Comparison of ENCODE assay signal across 21 cellular contexts in the genomic region with DNA sequence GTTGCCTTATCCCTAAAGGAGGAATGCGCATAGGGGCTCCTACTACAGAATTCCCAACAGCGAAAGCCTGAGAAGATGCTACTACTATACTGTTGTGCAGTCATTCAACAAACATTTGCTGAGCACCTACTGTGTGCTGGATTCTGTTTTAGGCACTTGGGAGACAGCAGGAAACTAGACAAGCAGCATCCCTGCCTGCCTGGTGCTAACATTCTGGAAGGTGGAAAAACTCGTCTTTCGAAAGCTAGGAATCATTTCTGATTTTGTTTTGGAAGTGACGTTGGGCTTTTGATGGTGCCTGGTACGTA.
DNase-seq lines count a peak whose midpoint lies in the region; ATAC-seq, FAIRE-seq and TF ChIP-seq lines count a peak whose summit lies in the region.
"Had no signal": no experiment of that assay in that cellular context is flagged by ENCODE, and none has a peak within 500 bp of the region (broad histone marks: within the 10 kb centered on the region; RNA-seq: fewer than 3 reads in every experiment).

No MANE protein-coding gene starts in this region.

- no peaks in the 10 kb centered on the region for H3K9me2 ChIP-seq in GM23248 (ENCODE audit: insufficient read depth)

- ATAC-seq in K562 (no peak), left lung (no peak), GM18502 (IDR thresholded peaks at IDR 0.05; ENCODE audit: poor library complexity, unreplicated experiment) (no peak)

- no peaks in the 10 kb centered on the region for H3K79me2 ChIP-seq in GM23248 (ENCODE audit: insufficient read depth)
- no peaks in the 10 kb centered on the region for H3K79me2 ChIP-seq in K562 (ENCODE audit: control insufficient read depth, insufficient read depth, low read length)

- no peak overlapping the region for H3K4me3 ChIP-seq in GM23248
- no peak overlapping the region for H3K4me3 ChIP-seq in K562
- H3K4me3 ChIP-seq in left lung = peak overlapping the region in 1 of 2 donors; percentile 17
- H3K4me3 ChIP-seq: ovary, sigmoid colon had no signal

- peaks cover 13% of the 10 kb centered on the region for H3F3A ChIP-seq in GM23248 (ENCODE audit: insufficient read depth)

- POLR2A ChIA-PET in K562 (lab: Yijun Ruan, JAX) = interaction anchor here (0.7 to 1.0 kb wide), 2 partner anchors 202 to 276 kb away, joined by 3 read pairs; no protein-coding TSS in a partner anchor

- no peaks in the 10 kb centered on the region for H4K20me1 ChIP-seq in GM23248 (ENCODE audit: insufficient read depth)
- peaks cover 5% of the 10 kb centered on the region; the same call in 1 of the 2 replicates for H4K20me1 ChIP-seq in K562 (replicated peaks; ENCODE audit: control insufficient read depth, insufficient read depth, low read length)

- H3K9ac ChIP-seq in GM23248 (peak overlapping the region; percentile 24; the same call in 1 of the 2 replicates), K562 (ENCODE audit: insufficient read depth in 1 of 2, low read depth in 2 of 2, low read length in 2 of 2) (no peak overlapping the region)

- no peak for TF ChIP-seq RAD21 in K562 (CRISPR knock-in tag; conservative IDR thresholded peaks at IDR 0.05 in 1 of 2, IDR thresholded peaks at IDR 0.05 in 1 of 2)

- no peaks in the 10 kb centered on the region for H3K36me3 ChIP-seq in GM23248 (ENCODE audit: low read depth)
- H3K36me3 ChIP-seq in K562 (ENCODE audit: control insufficient read depth, insufficient read depth, low read length) = no peaks in the 10 kb centered on the region
- H3K36me3 ChIP-seq in left lung = no peaks in the 10 kb centered on the region
- H3K36me3 ChIP-seq: ovary, sigmoid colon had no signal

- H3K4me1 ChIP-seq in GM23248 (ENCODE audit: insufficient read depth) = peaks cover 26% of the 10 kb centered on the region
- peaks cover 0 to 3% of the 10 kb centered on the region in 2 experiments; a peak in 2 of 5 replicates for H3K4me1 ChIP-seq in K562 (replicated peaks in 1 of 2; ENCODE audit: control insufficient read depth in 2 of 2, insufficient read depth in 2 of 2, low read length in 2 of 2)
- H3K4me1 ChIP-seq in left lung = peaks cover 24 to 61% of the 10 kb centered on the region in 2 donors

- H3K27ac ChIP-seq in GM23248 (peak overlapping the region; percentile 58), K562 (ENCODE audit: extremely low read depth, low read depth, low read length) (no peak overlapping the region), left lung (peak overlapping the region; percentile 81 to 89), substantia nigra (ENCODE audit: low read depth, low read length, poor library complexity, severe bottlenecking) (peak overlapping the region; percentile 94)

- no peak for TF ChIP-seq EP300 in K562 (IDR thresholded peaks at IDR 0.05; ENCODE audit: low read length)

- no TSS peak for BruUV-seq in K562 (replicated peaks; lab: Mats Ljungman, UMichigan)

- H3K9me1 ChIP-seq in K562 (ENCODE audit: control insufficient read depth, insufficient read depth, low read length) = no peaks in the 10 kb centered on the region

- H2AFZ ChIP-seq in GM23248 = peak overlapping the region; percentile 16; the same call in 1 of the 2 replicates
- no peak overlapping the region for H2AFZ ChIP-seq in K562 (ENCODE audit: low read depth, low read length)

- H3K27me3 ChIP-seq in GM23248 (replicated peaks; ENCODE audit: insufficient read depth) (no peaks in the 10 kb centered on the region), K562 (ENCODE audit: control insufficient read depth in 2 of 2, insufficient read depth in 2 of 2, low read length in 2 of 2) (peaks cover 61 to 82% of the 10 kb centered on the region in 2 experiments), left lung (no peaks in the 10 kb centered on the region)
- H3K27me3 ChIP-seq: ovary, sigmoid colon had no signal

- DNase-seq in GM23248 = no peak
- DNase-seq in K562 (ENCODE audit: extremely low read depth in 1 of 4, low spot score in 3 of 4) = no peak
- DNase-seq in left lung = no peak
- no peak for DNase-seq in substantia nigra (lab: John Stamatoyannopoulos, UW)
- DNase-seq in D341Med (ENCODE audit: low spot score) = no peak
- DNase-seq in DMS153 (lab: John Stamatoyannopoulos, UW) = no peak
- no peak for DNase-seq in DMS114 treated with DMSO at 0.1 percent for 48 hours (lab: John Stamatoyannopoulos, UW; ENCODE audit: unreplicated experiment)
- DNase-seq: activated naive CD8-positive, alpha-beta T cell treated with anti-CD3 and anti-CD28 coated beads, Interleukin-2, amount 10 ng/mL, durations not matched to agents 7 days and 5 days; CD4-positive, alpha-beta memory T cell; effector CD8-positive, alpha-beta T cell; glutamatergic neuron; GOT3; NCI-H1092 treated with DMSO at 0.1 percent for 48 hours; NCI-H2081; NCI-H446 treated with DMSO at 0.1 percent for 48 hours; NK-92 treated with Interleukin-12 subunit alpha and Interleukin-12 subunit beta, amount 100 ng/mL, for 24 hours; ovary; sigmoid colon; stimulated activated CD4-positive, alpha-beta T cell treated with anti-CD3 and anti-CD28 coated beads, Interleukin-2, amount 100 ng/mL, for 24 hours; stimulated activated naive CD4-positive, alpha-beta T cell treated with Interleukin-2 at 50 U/mL for 16 hours had no signal

- no peak for TF ChIP-seq POLR2A in K562 (conservative IDR thresholded peaks at IDR 0.05)

- in situ Hi-C loops in GM23248 (cut with MboI) = no loop called here
- in situ Hi-C loops in K562 (cut with MboI) = no loop called here

- 88 to 89% methylated on average over 6 of the region's 6 CpGs for WGBS in GM23248 (ENCODE audit: low coverage in 1 of 2, low lambda C conversion rate in 2 of 2, missing lambda C conversion rate in 2 of 2), 2 experiments
- 5% methylated on average over 6 of the region's 6 CpGs for WGBS in K562 (ENCODE audit: insufficient coverage, low coverage, missing lambda C conversion rate)

- FAIRE-seq in K562 (lab: Jason Lieb, UNC) = no peak

- H3K4me2 ChIP-seq in GM23248 (ENCODE audit: unreplicated experiment) (peak overlapping the region; percentile 38), K562 (ENCODE audit: insufficient read depth, low read length) (no peak overlapping the region)

- TF ChIP-seq CTCF in K562 (IDR thresholded peaks at IDR 0.05 in 2 of 3, conservative IDR thresholded peaks at IDR 0.05 in 1 of 3; ENCODE audit: insufficient read depth in 2 of 3, low read depth in 1 of 3, low read length in 3 of 3) (no peak), left lung (IDR thresholded peaks at IDR 0.05) (no peak)

- no peaks in the 10 kb centered on the region for H3K9me3 ChIP-seq in GM23248 (ENCODE audit: low read depth)
- H3K9me3 ChIP-seq in K562 (replicated peaks; ENCODE audit: control insufficient read depth, insufficient read depth, low read depth, low read length) = no peaks in the 10 kb centered on the region
- H3K9me3 ChIP-seq in left lung = no peaks in the 10 kb centered on the region
- H3K9me3 ChIP-seq: ovary, sigmoid colon had no signal

- CTCF ChIA-PET in K562 (lab: Yijun Ruan, JAX; ENCODE audit: low intra/inter-chr PET ratio) = no interaction called here

- intact Hi-C loops in K562 (cut with micrococcal nuclease) (no loop called here), left lung (cut with DNase I) (no loop called here)

TF ChIP-seq in K562, 482 proteins besides CTCF, POLR2A, EP300 and RAD21:
- peak; percentile 26 for TF ChIP-seq ZFP36 (IDR thresholded peaks at IDR 0.05; ENCODE audit: low read depth, low read length, partially characterized antibody)
- TF ChIP-seq CBX8 (IDR thresholded peaks at IDR 0.05; ENCODE audit: borderline replicate concordance, extremely low read depth, low read depth, low read length, poor library complexity, severe bottlenecking) = peak; percentile 41
- TF ChIP-seq MYC (IDR thresholded peaks at IDR 0.05; ENCODE audit: low read depth, low read length) = no peak
- TF ChIP-seq MYC (CRISPR knock-in tag; IDR thresholded peaks at IDR 0.05; ENCODE audit: borderline replicate concordance, low read depth) = no peak
- 0 out of 2 replicates have a peak, but pooled peaks have one; percentile 36 for TF ChIP-seq ZNF3 (CRISPR knock-in tag; IDR thresholded peaks at IDR 0.05)
- peak; percentile 74 for TF ChIP-seq ZKSCAN1 (IDR thresholded peaks at IDR 0.05; ENCODE audit: low read depth, low read length)
- TF ChIP-seq ZNF311 (CRISPR knock-in tag; IDR thresholded peaks at IDR 0.05) = no peak
